ENCODE assay signal across 9 cellular contexts in the genomic region with DNA sequence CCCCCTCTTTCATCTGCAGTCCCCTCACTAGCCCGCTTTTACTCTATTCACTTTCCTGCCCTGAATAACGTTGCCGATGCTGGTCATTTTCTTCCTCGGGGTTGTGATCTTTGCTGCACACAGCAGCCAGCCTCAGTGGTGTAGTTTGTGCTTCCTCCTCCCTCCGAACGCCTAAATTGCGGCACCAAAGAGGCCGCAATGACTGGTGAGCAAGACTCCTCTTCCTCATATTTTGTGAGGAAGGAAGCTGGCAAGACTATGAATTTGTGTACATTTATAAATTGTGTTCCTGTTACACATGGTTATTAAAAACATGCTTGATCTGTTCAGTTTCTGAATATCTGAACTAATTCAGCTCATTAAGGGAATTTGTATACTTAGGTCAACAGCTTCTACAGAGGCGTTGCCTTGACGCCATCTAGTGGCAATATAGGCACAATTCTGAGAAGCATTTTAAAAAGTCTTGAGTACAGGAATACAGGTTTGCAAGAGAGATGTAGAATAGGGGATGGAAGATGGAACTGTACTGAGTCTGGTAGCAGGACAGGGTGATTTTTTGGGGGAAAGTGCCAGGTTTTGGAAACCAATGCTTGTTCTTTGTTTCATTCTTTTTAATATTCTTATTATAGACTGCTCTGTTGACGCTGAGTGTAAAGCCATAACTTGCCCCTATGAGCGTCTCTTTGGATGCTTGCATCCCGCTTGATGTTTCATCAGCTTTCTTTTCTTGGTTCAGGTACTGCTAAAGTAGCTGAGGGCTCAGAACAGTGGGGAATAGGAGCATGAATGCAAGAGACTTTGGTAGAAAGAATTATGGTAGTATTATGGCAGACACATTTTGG. TPM values are rescaled to one million over a fixed set of nuclear protein-coding genes. Genes with fewer than 3 reads are reported as not detected.
DNase-seq lines count a peak whose midpoint lies in the region; ATAC-seq, FAIRE-seq and TF ChIP-seq lines count a peak whose summit lies in the region.
"Had no signal": no experiment of that assay in that cellular context is flagged by ENCODE, and none has a peak within 500 bp of the region (broad histone marks: within the 10 kb centered on the region; RNA-seq: fewer than 3 reads in every experiment).

No MANE protein-coding gene starts in this region.

- no peaks in the 10 kb centered on the region for H3K4me1 Mint-ChIP-seq in brain
- H3K4me1 Mint-ChIP-seq in stimulated activated naive CD8-positive, alpha-beta T cell treated with anti-CD3 and anti-CD28 coated beads, Interleukin-15, amount 100 ng/mL, for 72 hours = no peaks in the 10 kb centered on the region

- peak; percentile 50 to 73 for TF ChIP-seq CTCF in brain (conservative IDR thresholded peaks at IDR 0.05)

- peak; percentile 84 for ATAC-seq in GM19455 (IDR thresholded peaks at IDR 0.05; ENCODE audit: unreplicated experiment)
- peak; percentile 68 for ATAC-seq in stimulated activated naive CD8-positive, alpha-beta T cell treated with anti-CD3 and anti-CD28 coated beads, Interleukin-15, amount 100 ng/mL, for 72 hours
- ATAC-seq in HG02610 (IDR thresholded peaks at IDR 0.05; ENCODE audit: unreplicated experiment) = no peak

- peak; percentile 51 for DNase-seq in EH (ENCODE audit: low read depth)
- DNase-seq in HT1080 (ENCODE audit: low read depth) = peak; percentile 44
- peak; percentile 25 for DNase-seq in NOMO-1 treated with DMSO at 0.1 percent for 48 hours (lab: John Stamatoyannopoulos, UW; ENCODE audit: unreplicated experiment)
- DNase-seq in stimulated activated naive CD8-positive, alpha-beta T cell treated with anti-CD3 and anti-CD28 coated beads, Interleukin-15, amount 100 ng/mL, for 72 hours = no peak

- H3K27me3 Mint-ChIP-seq in brain = no peaks in the 10 kb centered on the region
- no peaks in the 10 kb centered on the region for H3K27me3 Mint-ChIP-seq in stimulated activated naive CD8-positive, alpha-beta T cell treated with anti-CD3 and anti-CD28 coated beads, Interleukin-15, amount 100 ng/mL, for 72 hours

- H3K36me3 Mint-ChIP-seq in brain = peaks cover 13% of the 10 kb centered on the region

- H3K27ac Mint-ChIP-seq in brain = peak overlapping the region in 2 of 5 experiments; percentile 5 to 25
- peak overlapping the region in 1 of 2 donors; percentile 29 for H3K27ac Mint-ChIP-seq in stimulated activated naive CD8-positive, alpha-beta T cell treated with anti-CD3 and anti-CD28 coated beads, Interleukin-15, amount 100 ng/mL, for 72 hours

- no peak overlapping the region for H3K4me3 Mint-ChIP-seq in brain
- H3K4me3 Mint-ChIP-seq in stimulated activated naive CD8-positive, alpha-beta T cell treated with anti-CD3 and anti-CD28 coated beads, Interleukin-15, amount 100 ng/mL, for 72 hours = no peak overlapping the region

- FAIRE-seq in islet of Langerhans (lab: Jason Lieb, UNC) = peak; percentile 85

- H3K9me3 Mint-ChIP-seq in brain = no peaks in the 10 kb centered on the region
- H3K9me3 Mint-ChIP-seq in stimulated activated naive CD8-positive, alpha-beta T cell treated with anti-CD3 and anti-CD28 coated beads, Interleukin-15, amount 100 ng/mL, for 72 hours = no peaks in the 10 kb centered on the region

RNA-seq across cellular contexts. Expression of a gene that starts 4.1 kb away (rescaled TPM):
- total RNA-seq in HT1080 (2014; rRNA removed; shearing (Covaris generic)) = 0.30 and 0.98 TPM in 2 replicates
- polyA plus RNA-seq in HT1080 (2015; cell fraction: cytosol; rRNA removed) = 0.40 and 0.61 TPM in 2 replicates
- 3.3 and 5.0 TPM in 2 replicates for polyA plus RNA-seq in HT1080 (2015; cell fraction: nucleus; rRNA removed)
- polyA plus RNA-seq in brain (ENCODE audit: insufficient read depth, low read depth, low replicate concordance) = not detected

RNA-seq across cellular contexts. Expression of a gene that starts 9.5 kb away (rescaled TPM):
- total RNA-seq in HT1080 (2014; rRNA removed; shearing (Covaris generic)) = 0.14 and 0.63 TPM in 2 replicates
- polyA plus RNA-seq in HT1080 (2015; cell fraction: cytosol; rRNA removed) = 0.07 TPM in 1 of 2 replicates, not detected in the other
- polyA plus RNA-seq in HT1080 (2015; cell fraction: nucleus; rRNA removed) = 1.1 TPM in 2 replicates
- 0.17 TPM for polyA plus RNA-seq in brain (ENCODE audit: insufficient read depth, low read depth, low replicate concordance)

RNA-seq across cellular contexts. Expression of a gene that starts 22.0 kb away (rescaled TPM):
- 0.10 TPM in 1 of 2 replicates, not detected in the other for total RNA-seq in HT1080 (2014; rRNA removed; shearing (Covaris generic))
- not detected in 2 replicates for polyA plus RNA-seq in HT1080 (2015; cell fraction: cytosol; rRNA removed)
- polyA plus RNA-seq in HT1080 (2015; cell fraction: nucleus; rRNA removed) = 0.12 TPM in 1 of 2 replicates, not detected in the other
- polyA plus RNA-seq in brain (ENCODE audit: insufficient read depth, low read depth, low replicate concordance) = not detected
- polyA plus RNA-seq: urinary bladder had no signal

RNA-seq across cellular contexts. Expression of a gene that starts 47.8 kb away (rescaled TPM):
- total RNA-seq in HT1080 (2014; rRNA removed; shearing (Covaris generic)) = 370 and 377 TPM in 2 replicates
- 379 and 433 TPM in 2 replicates for polyA plus RNA-seq in HT1080 (2015; cell fraction: cytosol; rRNA removed)
- polyA plus RNA-seq in HT1080 (2015; cell fraction: nucleus; rRNA removed) = 311 and 333 TPM in 2 replicates
- polyA plus RNA-seq in brain (ENCODE audit: insufficient read depth, low read depth, low replicate concordance) = 149 TPM

RNA-seq across cellular contexts. Expression of a gene that starts 55.4 kb away (rescaled TPM):
- total RNA-seq in HT1080 (2014; rRNA removed; shearing (Covaris generic)) = not detected in 2 replicates
- not detected in 2 replicates for polyA plus RNA-seq in HT1080 (2015; cell fraction: cytosol; rRNA removed)
- not detected in 2 replicates for polyA plus RNA-seq in HT1080 (2015; cell fraction: nucleus; rRNA removed)
- polyA plus RNA-seq in brain (ENCODE audit: insufficient read depth, low read depth, low replicate concordance) = not detected
- total RNA-seq: urinary bladder had no signal
- polyA plus RNA-seq: urinary bladder had no signal

Comparison
In these comparisons a context has a peak if more than half of its experiments do, and no peak if none do; other contexts are left out.
1. DNase-seq: peak in EH (single experiment), HT1080 (single experiment) and NOMO-1 treated with DMSO at 0.1 percent for 48 hours (single experiment); none in stimulated activated naive CD8-positive, alpha-beta T cell treated with anti-CD3 and anti-CD28 coated beads, Interleukin-15, amount 100 ng/mL, for 72 hours (0 of 2).